8 cellular contexts compared by ENCODE assay signal in genomic region chr7:87219545-87220025, GRCh38. TPM values are rescaled to one million over a fixed set of nuclear protein-coding genes. Genes with fewer than 3 reads are reported as not detected.
DNase-seq lines count a peak whose midpoint lies in the region; ATAC-seq and TF ChIP-seq lines count a peak whose summit lies in the region.

A gene with protein sequence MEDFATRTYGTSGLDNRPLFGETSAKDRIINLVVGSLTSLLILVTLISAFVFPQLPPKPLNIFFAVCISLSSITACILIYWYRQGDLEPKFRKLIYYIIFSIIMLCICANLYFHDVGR (minus strand): TSS chr7:87219732. CDS start chr7:87219503, 229 bp downstream.

- peaks cover 0 to 3% (median 0%) of the 10 kb centered on the region in 3 donors for H3K36me3 Mint-ChIP-seq in naive thymus-derived CD8-positive, alpha-beta T cell

- peak within 1 kb of the TSS; percentile 96 to 100 (median 99) for H3K4me3 Mint-ChIP-seq in naive thymus-derived CD8-positive, alpha-beta T cell

- peak; percentile 57 for ATAC-seq in GM19324 (IDR thresholded peaks at IDR 0.05; ENCODE audit: low FRiP score, unreplicated experiment)
- ATAC-seq in HG03457 (IDR thresholded peaks at IDR 0.05; ENCODE audit: unreplicated experiment): peak; percentile 39
- ATAC-seq in naive thymus-derived CD8-positive, alpha-beta T cell: peak; percentile 63 to 67

- peak; percentile 97 for DNase-seq in CD1c-positive myeloid dendritic cell (ENCODE audit: extremely low spot score)
- peak; percentile 82 to 86 for DNase-seq in activated T-cell treated with anti-CD3 and anti-CD28 coated beads, Interleukin-2, amount 50 U/mL, for 48 hours
- peak; percentile 17 for DNase-seq in esophagus squamous epithelium (lab: John Stamatoyannopoulos, UW)
- DNase-seq in naive thymus-derived CD8-positive, alpha-beta T cell: peak; percentile 82 to 92 (median 88)
- DNase-seq in stimulated activated naive CD4-positive, alpha-beta T cell (lab: John Stamatoyannopoulos, UW): peak; percentile 78 to 88 (median 86)

- peak within 1 kb of the TSS; percentile 98 to 99 (median 99) for H3K27ac Mint-ChIP-seq in naive thymus-derived CD8-positive, alpha-beta T cell

- TF ChIP-seq CTCF in esophagus squamous epithelium (IDR thresholded peaks at IDR 0.05): peak in 2 of 6 experiments; percentile 18 to 23

- whole genome bisulfite sequencing in esophagus squamous epithelium, 2 donors: 1 to 2% methylated on average over 12 to 33 of the region's 41 CpGs

- no peaks in the 10 kb centered on the region for H3K9me3 Mint-ChIP-seq in naive thymus-derived CD8-positive, alpha-beta T cell

- POLR2A ChIA-PET in naive thymus-derived CD8-positive, alpha-beta T cell (lab: Charles Lee): interaction anchor here (0.8 to 7.5 kb wide), 22 partner anchors 8 to 657 kb away, joined by 3 to 136 read pairs (median 6); partner anchors contain the start of genes DBF4, DMTF1 and ELAPOR2

- peak in 2 of 4 donors; percentile 42 to 82 for TF ChIP-seq POLR2A in esophagus squamous epithelium (IDR thresholded peaks at IDR 0.05)

- H3K4me3 ChIP-seq in esophagus squamous epithelium: peak within 1 kb of the TSS; percentile 66 to 95 (median 81)

- H3K9me3 ChIP-seq in esophagus squamous epithelium: no peaks in the 10 kb centered on the region

- peak within 1 kb of the TSS; percentile 82 to 94 (median 88) for H3K27ac ChIP-seq in esophagus squamous epithelium

- H3K27me3 ChIP-seq in esophagus squamous epithelium: peaks cover 0 to 7% (median 0%) of the 10 kb centered on the region in 4 donors

- intact Hi-C loops in esophagus squamous epithelium (cut with DNase I): loop anchor here (10.0 kb wide), 1 partner anchor 55 kb away; no protein-coding TSS in a partner anchor

- H3K36me3 ChIP-seq in esophagus squamous epithelium: peaks cover 0 to under 1% (median 0%) of the 10 kb centered on the region in 3 donors

- peaks cover 26 to 52% (median 41%) of the 10 kb centered on the region in 4 donors for H3K4me1 Mint-ChIP-seq in naive thymus-derived CD8-positive, alpha-beta T cell

- H3K4me1 ChIP-seq in esophagus squamous epithelium: peaks cover 0 to 49% (median 11%) of the 10 kb centered on the region in 3 donors

- H3K27me3 Mint-ChIP-seq in naive thymus-derived CD8-positive, alpha-beta T cell: peaks cover 0 to 2% (median 0%) of the 10 kb centered on the region in 5 donors

TF ChIP-seq in PFSK-1, 5 proteins besides CTCF, POLR2A, EP300 and RAD21:
- TF ChIP-seq REST (IDR thresholded peaks at IDR 0.05; ENCODE audit: insufficient read depth in 1 of 2, low read depth in 2 of 2, low read length in 2 of 2) (no peak), FOXP2 (optimal IDR thresholded peaks at IDR 0.05; ENCODE audit: borderline replicate concordance, extremely low read depth, extremely low read length, insufficient read depth) (peak; percentile 50), SIN3A (IDR thresholded peaks at IDR 0.05; ENCODE audit: borderline replicate concordance, insufficient read depth, low read length) (no peak), TAF1 (IDR thresholded peaks at IDR 0.05; ENCODE audit: borderline replicate concordance, insufficient read depth, low read length) (peak; percentile 23; the same call in 1 of the 2 replicates), POLR2AphosphoS5 (IDR thresholded peaks at IDR 0.05; ENCODE audit: low read depth, low read length) (peak; percentile 42; the same call in 1 of the 2 replicates)

RNA-seq across cellular contexts. Expression of the gene that starts here (rescaled TPM):
- 23.0 TPM for polyA plus RNA-seq in PFSK-1 (2012; ENCODE audit: insufficient read length, low read depth)
- 10 to 100 TPM in 3 of 4 donors, 1 to 10 TPM in 1; 8.9 to 42.2 (median 19.1) TPM for total RNA-seq in esophagus squamous epithelium
- 100 to 1,000 TPM; 136 to 138 TPM for total RNA-seq in naive thymus-derived CD8-positive, alpha-beta T cell
- polyA plus RNA-seq in naive thymus-derived CD8-positive, alpha-beta T cell: 10 to 100 TPM; 79.3 to 89.5 (median 82.0) TPM

Comparison
In these comparisons a context has a peak if more than half of its experiments do, and no peak if none do; other contexts are left out.
1. Peak in every context shown above with its lines: DNase-seq, ATAC-seq, H3K4me3 ChIP-seq and H3K27ac ChIP-seq.
2. DNase-seq: peak in every context shown above with its lines; median percentile 97 in CD1c-positive myeloid dendritic cell; 88 in naive thymus-derived CD8-positive, alpha-beta T cell; 86 in stimulated activated naive CD4-positive, alpha-beta T cell; 84 in activated T-cell treated with anti-CD3 and anti-CD28 coated beads, Interleukin-2, amount 50 U/mL, for 48 hours; 17 in esophagus squamous epithelium.